Comparison of ENCODE assay signal across 8 cellular contexts in the genomic region with DNA sequence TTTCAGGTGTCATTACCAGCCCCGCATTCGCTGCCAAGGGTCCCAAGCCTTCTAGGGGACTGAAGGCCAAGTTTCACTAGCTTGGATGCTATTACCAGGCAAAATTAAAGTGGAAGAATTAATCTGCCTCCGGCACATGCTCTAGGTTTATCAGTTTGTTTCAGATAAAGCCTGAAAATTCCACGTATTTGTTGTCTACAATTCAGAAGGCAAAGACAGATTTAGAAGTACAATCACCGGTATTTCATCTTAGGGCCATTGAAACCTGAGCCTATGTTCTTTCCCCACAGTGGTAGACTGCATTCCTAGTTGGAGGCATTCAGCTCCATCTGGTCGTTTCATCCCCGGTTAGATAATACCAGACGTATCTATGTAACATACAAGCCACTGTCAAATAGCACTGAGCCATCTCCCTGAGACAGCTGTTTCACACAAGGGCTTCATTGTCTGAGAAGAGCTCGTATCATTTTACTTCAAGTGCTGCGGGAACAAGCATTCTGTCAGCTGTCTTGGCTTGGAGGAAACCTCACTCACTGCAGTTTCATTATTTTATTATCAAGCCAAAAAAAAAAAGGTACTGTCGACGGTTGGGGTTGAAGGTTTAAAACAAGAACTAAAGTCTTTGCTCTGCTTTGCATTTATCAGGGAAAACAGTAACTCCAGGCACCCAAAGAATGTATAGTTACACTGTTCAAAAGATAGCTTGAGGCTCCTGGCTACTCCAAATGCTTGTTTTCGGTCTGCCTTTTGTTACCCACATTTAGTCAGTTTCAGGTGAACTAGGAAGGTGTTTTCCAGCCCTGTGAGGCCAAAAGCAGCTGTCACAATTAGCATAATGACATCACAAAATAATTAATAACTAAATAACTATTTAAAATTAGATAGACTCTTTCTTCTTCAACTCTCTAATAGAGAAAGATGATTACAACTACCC.
A peak's percentile ranks its signal among the peaks of the same experiment; 100 is the strongest.
DNase-seq lines count a peak whose midpoint lies in the region; ATAC-seq and TF ChIP-seq lines count a peak whose summit lies in the region.

No MANE protein-coding gene starts in this region.

- DNase-seq in activated T-cell treated with anti-CD3 and anti-CD28 coated beads, Interleukin-2, amount 50 U/mL, for 4 hours, result no peak
- no peak for DNase-seq in activated T-cell treated with anti-CD3 and anti-CD28 coated beads for 4 hours
- DNase-seq in NCI-H2196 (lab: John Stamatoyannopoulos, UW; ENCODE audit: unreplicated experiment), result peak; percentile 97
- DNase-seq in cerebellar cortex (ENCODE audit: low spot score), result peak; percentile 52
- DNase-seq in neural crest cell (ENCODE audit: low read depth, low spot score), result peak; percentile 10
- no peak for DNase-seq in NOMO-1 treated with dmso at 0.1 percent for 144 hours (lab: John Stamatoyannopoulos, UW; ENCODE audit: unreplicated experiment)

- TF ChIP-seq CTCF in neural crest cell (conservative IDR thresholded peaks at IDR 0.05), result no peak

- H3K4me1 Mint-ChIP-seq in activated T-cell treated with anti-CD3 and anti-CD28 coated beads, Interleukin-2, amount 50 U/mL, for 4 hours (ENCODE audit: low read depth), result peaks cover 18% of the 10 kb centered on the region
- peaks cover 36% of the 10 kb centered on the region for H3K4me1 Mint-ChIP-seq in neural crest cell

- peak overlapping the region; percentile 33 for H3K4me3 Mint-ChIP-seq in activated T-cell treated with anti-CD3 and anti-CD28 coated beads, Interleukin-2, amount 50 U/mL, for 4 hours
- H3K4me3 Mint-ChIP-seq in neural crest cell, result peak overlapping the region; percentile 48

- H3K9me3 Mint-ChIP-seq in activated T-cell treated with anti-CD3 and anti-CD28 coated beads, Interleukin-2, amount 50 U/mL, for 4 hours, result peaks cover 4% of the 10 kb centered on the region
- H3K9me3 Mint-ChIP-seq in neural crest cell, result peaks cover 2% of the 10 kb centered on the region

- no peaks in the 10 kb centered on the region for H3K36me3 Mint-ChIP-seq in activated T-cell treated with anti-CD3 and anti-CD28 coated beads, Interleukin-2, amount 50 U/mL, for 4 hours (ENCODE audit: insufficient read depth)
- H3K36me3 Mint-ChIP-seq in neural crest cell (ENCODE audit: low read depth), result no peaks in the 10 kb centered on the region

- H3K27me3 Mint-ChIP-seq in activated T-cell treated with anti-CD3 and anti-CD28 coated beads, Interleukin-2, amount 50 U/mL, for 4 hours (ENCODE audit: low read depth), result no peaks in the 10 kb centered on the region
- H3K27me3 Mint-ChIP-seq in neural crest cell (ENCODE audit: low read depth), result no peaks in the 10 kb centered on the region

- no peak for ATAC-seq in activated T-cell treated with anti-CD3 and anti-CD28 coated beads, Interleukin-2, amount 50 U/mL, for 4 hours
- peak; percentile 67 for ATAC-seq in HG02943 (IDR thresholded peaks at IDR 0.05; ENCODE audit: low read depth, unreplicated experiment)
- no peak for ATAC-seq in HG03097 (IDR thresholded peaks at IDR 0.05; ENCODE audit: low FRiP score, unreplicated experiment)

- peak overlapping the region; percentile 85 for H3K27ac Mint-ChIP-seq in neural crest cell (ENCODE audit: unreplicated experiment)

Comparison
In these comparisons a context has a peak if more than half of its experiments do, and no peak if none do; other contexts are left out.
1. DNase-seq: peak in NCI-H2196 (single experiment), cerebellar cortex (single experiment) and neural crest cell (single experiment); none in activated T-cell treated with anti-CD3 and anti-CD28 coated beads, Interleukin-2, amount 50 U/mL, for 4 hours (single experiment), activated T-cell treated with anti-CD3 and anti-CD28 coated beads for 4 hours (single experiment) and NOMO-1 treated with dmso at 0.1 percent for 144 hours (single experiment).